In genomic region chr6:25006565-25007001, GRCh38 we compare ENCODE assay signal across 8 cellular contexts.
DNase-seq lines count a peak whose midpoint lies in the region; ATAC-seq and TF ChIP-seq lines count a peak whose summit lies in the region.

No MANE protein-coding gene starts in this region.

- no peak for TF ChIP-seq POLR2A in suprapubic skin (IDR thresholded peaks at IDR 0.05)

- H3K27ac ChIP-seq in suprapubic skin: peak overlapping the region; percentile 89
- no peak overlapping the region for H3K27ac ChIP-seq in endodermal cell (ENCODE audit: low read depth, low read length)

- intact Hi-C loops in activated naive CD4-positive, alpha-beta T cell treated with anti-CD3 and anti-CD28 coated beads for 36 hours (cut with micrococcal nuclease): loop anchor here (1.0 to 2.0 kb wide), 11 partner anchors 7 to 263 kb away; partner anchors contain the start of gene GMNN

- peak overlapping the region; percentile 31 for H3K4me3 Mint-ChIP-seq in activated naive CD4-positive, alpha-beta T cell treated with anti-CD3 and anti-CD28 coated beads for 36 hours
- H3K4me3 Mint-ChIP-seq in endodermal cell: no peak overlapping the region

- no peaks in the 10 kb centered on the region for H3K27me3 ChIP-seq in suprapubic skin
- H3K27me3 ChIP-seq in endodermal cell (ENCODE audit: control insufficient read depth, insufficient read depth, low read length, poor library complexity, severe bottlenecking): no peaks in the 10 kb centered on the region

- H3K27me3 Mint-ChIP-seq in activated naive CD4-positive, alpha-beta T cell treated with anti-CD3 and anti-CD28 coated beads for 36 hours (ENCODE audit: low read depth): no peaks in the 10 kb centered on the region
- H3K27me3 Mint-ChIP-seq in endodermal cell (ENCODE audit: insufficient read depth): no peaks in the 10 kb centered on the region

- no peaks in the 10 kb centered on the region for H3K9me3 Mint-ChIP-seq in activated naive CD4-positive, alpha-beta T cell treated with anti-CD3 and anti-CD28 coated beads for 36 hours
- H3K9me3 Mint-ChIP-seq in endodermal cell: no peaks in the 10 kb centered on the region

- H3K36me3 Mint-ChIP-seq in activated naive CD4-positive, alpha-beta T cell treated with anti-CD3 and anti-CD28 coated beads for 36 hours (ENCODE audit: low read depth): no peaks in the 10 kb centered on the region
- H3K36me3 Mint-ChIP-seq in endodermal cell (ENCODE audit: low read depth): no peaks in the 10 kb centered on the region

- H3K9me3 ChIP-seq in suprapubic skin (no peaks in the 10 kb centered on the region), endodermal cell (ENCODE audit: control insufficient read depth, low read length) (no peaks in the 10 kb centered on the region)

- H3K4me3 ChIP-seq in suprapubic skin: no peak overlapping the region
- no peak overlapping the region for H3K4me3 ChIP-seq in endodermal cell (ENCODE audit: low read length)

- TF ChIP-seq CTCF in suprapubic skin (IDR thresholded peaks at IDR 0.05) (no peak), endodermal cell (conservative IDR thresholded peaks at IDR 0.05) (no peak)

- H3K4me1 ChIP-seq in suprapubic skin (peaks cover 65% of the 10 kb centered on the region), endodermal cell (ENCODE audit: control insufficient read depth, insufficient read depth, low read length) (peaks cover 6% of the 10 kb centered on the region)

- ATAC-seq in GM18517 (IDR thresholded peaks at IDR 0.05; ENCODE audit: unreplicated experiment): no peak

- H3K27ac Mint-ChIP-seq in activated naive CD4-positive, alpha-beta T cell treated with anti-CD3 and anti-CD28 coated beads for 36 hours: peak overlapping the region; percentile 68
- no peak overlapping the region for H3K27ac Mint-ChIP-seq in endodermal cell

- 7% methylated on average over 3 of the region's 3 CpGs for WGBS in suprapubic skin
- WGBS in endodermal cell (ENCODE audit: insufficient coverage in 1 of 2, insufficient read length in 1 of 2), 2 experiments: 89 to 100% methylated on average over 1 to 3 of the region's 3 CpGs

- H3K9ac ChIP-seq in endodermal cell (ENCODE audit: extremely low read depth, low read length, poor library complexity, severe bottlenecking): no peak overlapping the region

- peak; percentile 72 for DNase-seq in activated naive CD4-positive, alpha-beta T cell treated with anti-CD3 and anti-CD28 coated beads for 36 hours
- DNase-seq in activated naive CD4-positive, alpha-beta T cell treated with anti-CD3 and anti-CD28 coated beads, Interleukin-2, amount 50 U/mL, for 16 hours: no peak
- peak; percentile 77 for DNase-seq in NCI-H69 (lab: John Stamatoyannopoulos, UW)
- peak; percentile 68 for DNase-seq in astrocyte of the hippocampus (ENCODE audit: low read depth, low spot score)
- DNase-seq in kidney tubule cell (ENCODE audit: low spot score): peak; percentile 50
- DNase-seq in suprapubic skin (ENCODE audit: low spot score in 2 of 2): peak in 1 of 2 donors; percentile 77
- DNase-seq in endodermal cell: no peak

- H3K36me3 ChIP-seq in suprapubic skin: no peaks in the 10 kb centered on the region
- H3K36me3 ChIP-seq in endodermal cell (ENCODE audit: control insufficient read depth, insufficient read depth, low read length): no peaks in the 10 kb centered on the region

- CTCF ChIA-PET in activated naive CD4-positive, alpha-beta T cell treated with anti-CD3 and anti-CD28 coated beads for 36 hours (lab: Charles Lee): interaction anchor here (0.6 to 5.8 kb wide), 9 partner anchors 11 to 245 kb away, joined by 3 to 54 read pairs (median 4); no protein-coding TSS in a partner anchor

- TF ChIP-seq EP300 in suprapubic skin (IDR thresholded peaks at IDR 0.05): peak; percentile 70

- H3K4me1 Mint-ChIP-seq in activated naive CD4-positive, alpha-beta T cell treated with anti-CD3 and anti-CD28 coated beads for 36 hours (ENCODE audit: low read depth): peaks cover 80% of the 10 kb centered on the region
- peaks cover 18% of the 10 kb centered on the region for H3K4me1 Mint-ChIP-seq in endodermal cell

Comparison
In these comparisons a context has a peak if more than half of its experiments do, and no peak if none do; other contexts are left out.
1. DNase-seq: peak in activated naive CD4-positive, alpha-beta T cell treated with anti-CD3 and anti-CD28 coated beads for 36 hours (single experiment), NCI-H69 (single experiment), astrocyte of the hippocampus (single experiment) and kidney tubule cell (single experiment); none in activated naive CD4-positive, alpha-beta T cell treated with anti-CD3 and anti-CD28 coated beads, Interleukin-2, amount 50 U/mL, for 16 hours (single experiment) and endodermal cell (single experiment).